23 cellular contexts compared by ENCODE assay signal in the genomic region with DNA sequence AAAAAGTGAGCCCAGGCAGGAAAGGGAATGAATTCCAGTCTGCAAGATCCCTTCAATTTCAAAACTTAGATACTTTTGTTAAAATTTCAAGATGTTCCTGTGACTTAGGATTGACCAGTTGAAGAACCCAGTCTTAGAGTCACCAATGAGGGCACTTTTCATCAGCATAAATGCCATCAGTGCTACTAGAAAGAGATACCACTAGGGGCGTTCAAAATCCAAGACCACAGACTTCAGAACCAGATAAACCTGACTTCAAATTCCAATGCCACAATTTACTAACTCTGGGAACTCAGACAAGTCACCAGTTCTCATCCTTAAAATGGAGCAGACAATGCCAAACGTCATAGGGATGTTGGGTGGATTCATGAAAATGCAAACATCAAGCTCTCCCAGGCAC.
DNase-seq lines count a peak whose midpoint lies in the region; ATAC-seq and TF ChIP-seq lines count a peak whose summit lies in the region.
"Had no signal": no experiment of that assay in that cellular context is flagged by ENCODE, and none has a peak within 500 bp of the region (broad histone marks: within the 10 kb centered on the region; RNA-seq: fewer than 3 reads in every experiment).

No MANE protein-coding gene starts in this region.

- H3K14ac ChIP-seq in H9 (ENCODE audit: insufficient read depth, low read length): no peak overlapping the region

- no peak overlapping the region for H2BK120ac ChIP-seq in H9 (ENCODE audit: low read depth, low read length, poor library complexity, severe bottlenecking)

- H3K36me3 Mint-ChIP-seq in H9 (ENCODE audit: insufficient read depth in 1 of 3, low read depth in 3 of 3) (peaks cover 0 to 4% (median 0%) of the 10 kb centered on the region in 3 experiments; a peak in 2 of 7 replicates), mesothelial cell of epicardium (no peaks in the 10 kb centered on the region)
- no peaks in the 10 kb centered on the region for H3K36me3 Mint-ChIP-seq in activated CD4-positive, alpha-beta T cell treated with anti-CD3 and anti-CD28 coated beads for 36 hours (ENCODE audit: low read depth)
- H3K36me3 Mint-ChIP-seq: CD8-positive, alpha-beta T cell; IgD-negative memory B cell had no signal

- no peak overlapping the region for H3K4me3 Mint-ChIP-seq in H9
- no peak overlapping the region for H3K4me3 Mint-ChIP-seq in mesothelial cell of epicardium
- H3K4me3 Mint-ChIP-seq in activated CD4-positive, alpha-beta T cell treated with anti-CD3 and anti-CD28 coated beads for 36 hours: no peak overlapping the region
- H3K4me3 Mint-ChIP-seq: CD8-positive, alpha-beta T cell; IgD-negative memory B cell had no signal

- no peak overlapping the region for H4K8ac ChIP-seq in H9 (replicated peaks; ENCODE audit: insufficient read length, low read depth, low read length)

- H3K27me3 Mint-ChIP-seq in H9 (ENCODE audit: low read depth): peaks cover 4% of the 10 kb centered on the region
- peaks cover 32% of the 10 kb centered on the region for H3K27me3 Mint-ChIP-seq in mesothelial cell of epicardium (ENCODE audit: low read depth)
- no peaks in the 10 kb centered on the region for H3K27me3 Mint-ChIP-seq in activated CD4-positive, alpha-beta T cell treated with anti-CD3 and anti-CD28 coated beads for 36 hours

- H3K27ac ChIP-seq in C4-2B (no peak overlapping the region), H9 (ENCODE audit: insufficient read length, low read depth, low read length) (no peak overlapping the region), OCI-LY7 (ENCODE audit: low read depth, low read length, poor library complexity, severe bottlenecking) (no peak overlapping the region), right cardiac atrium (ENCODE audit: low read length) (no peak overlapping the region)
- H3K27ac ChIP-seq: BLaER1, HL-60, Peyer's patch had no signal

- H3K27me3 ChIP-seq in H9 (ENCODE audit: insufficient read depth, low read length): no peaks in the 10 kb centered on the region
- H3K27me3 ChIP-seq in right cardiac atrium (ENCODE audit: control insufficient read depth, insufficient read depth): no peaks in the 10 kb centered on the region
- H3K27me3 ChIP-seq: BLaER1, MG63, Peyer's patch had no signal

- intact Hi-C loops in OCI-LY7 (cut with micrococcal nuclease; ENCODE audit: unreplicated experiment): no loop called here
- intact Hi-C loops in right cardiac atrium (cut with DNase I): no loop called here
- intact Hi-C loops in activated CD4-positive, alpha-beta T cell treated with anti-CD3 and anti-CD28 coated beads for 36 hours (cut with DNase I, micrococcal nuclease): no loop called here

- H2BK20ac ChIP-seq in H9 (ENCODE audit: low read depth, low read length, poor library complexity, severe bottlenecking): no peak overlapping the region

- BruUV-seq in OCI-LY7 (replicated peaks; lab: Mats Ljungman, UMichigan): no TSS peak

- H3K56ac ChIP-seq in H9 (ENCODE audit: insufficient read length, low read depth, low read length): no peak overlapping the region

- CTCF ChIA-PET in OCI-LY7 (lab: Charles Lee; ENCODE audit: unreplicated experiment): no interaction called here
- CTCF ChIA-PET in activated CD4-positive, alpha-beta T cell treated with anti-CD3 and anti-CD28 coated beads for 36 hours (lab: Charles Lee): no interaction called here

- no peaks in the 10 kb centered on the region for H3K9me2 ChIP-seq in OCI-LY7 (ENCODE audit: insufficient read depth, low read length)

- H3K36me3 ChIP-seq in OCI-LY7 (ENCODE audit: insufficient read depth, low read length): no peaks in the 10 kb centered on the region
- H3K36me3 ChIP-seq: BLaER1, MG63, Peyer's patch had no signal

- no peak overlapping the region for H3T11ph ChIP-seq in H9 (ENCODE audit: low read length)

- H3K4me1 Mint-ChIP-seq in H9: peaks cover 3% of the 10 kb centered on the region in 2 experiments
- no peaks in the 10 kb centered on the region for H3K4me1 Mint-ChIP-seq in mesothelial cell of epicardium
- no peaks in the 10 kb centered on the region for H3K4me1 Mint-ChIP-seq in activated CD4-positive, alpha-beta T cell treated with anti-CD3 and anti-CD28 coated beads for 36 hours
- H3K4me1 Mint-ChIP-seq: IgD-negative memory B cell had no signal

- no peaks in the 10 kb centered on the region for H3K23me2 ChIP-seq in H9 (ENCODE audit: insufficient read length, low read depth, low read length, poor library complexity, severe bottlenecking)

- no peak overlapping the region for H2BK15ac ChIP-seq in H9 (ENCODE audit: low read depth, low read length)

- no peak overlapping the region for H4K5ac ChIP-seq in H9 (ENCODE audit: insufficient read length, low read depth, low read length)

- H3K27ac Mint-ChIP-seq in H9: no peak overlapping the region
- no peak overlapping the region for H3K27ac Mint-ChIP-seq in mesothelial cell of epicardium
- H3K27ac Mint-ChIP-seq in activated CD4-positive, alpha-beta T cell treated with anti-CD3 and anti-CD28 coated beads for 36 hours: no peak overlapping the region
- H3K27ac Mint-ChIP-seq: CD8-positive, alpha-beta T cell; IgD-negative memory B cell had no signal

- H3K4me2 ChIP-seq in H9 (ENCODE audit: insufficient read depth, insufficient read length, low read length) (no peak overlapping the region), OCI-LY7 (ENCODE audit: low read length) (no peak overlapping the region)
- H3K4me2 ChIP-seq: BLaER1 had no signal

- H3K4me3 ChIP-seq in OCI-LY7 (ENCODE audit: low read depth, low read length, poor library complexity, severe bottlenecking) (no peak overlapping the region), right cardiac atrium (ENCODE audit: low read length) (no peak overlapping the region)
- H3K4me3 ChIP-seq: BLaER1, MG63, Peyer's patch had no signal

- DNase-seq in H9: no peak
- DNase-seq in OCI-LY7 (ENCODE audit: low spot score): no peak
- DNase-seq in mesothelial cell of epicardium (ENCODE audit: low spot score in 2 of 2, unreplicated experiment in 2 of 2): no peak
- no peak for DNase-seq in right cardiac atrium
- no peak for DNase-seq in activated CD4-positive, alpha-beta T cell treated with anti-CD3 and anti-CD28 coated beads for 36 hours
- DNase-seq in midbrain (lab: John Stamatoyannopoulos, UW): no peak
- DNase-seq: CD8-positive, alpha-beta T cell; DMS53; EL; H7; Karpas-422; MG63; NCI-H1105; NCI-H2081; NCI-H510A treated with DMSO at 0.1 percent for 48 hours; NCI-H82; Peyer's patch; Right ventricle myocardium superior had no signal

- no peak overlapping the region for H2BK12ac ChIP-seq in H9 (ENCODE audit: insufficient read length, low read depth, low read length)

- H3K18ac ChIP-seq in H9 (ENCODE audit: insufficient read length, low read depth, low read length): no peak overlapping the region

- no peak overlapping the region for H2AFZ ChIP-seq in H9 (ENCODE audit: low read length)
- no peak overlapping the region for H2AFZ ChIP-seq in OCI-LY7 (ENCODE audit: low read length)

- no peak overlapping the region for H2AK5ac ChIP-seq in H9 (ENCODE audit: insufficient read length, low read length)

- POLR2A ChIA-PET in OCI-LY7 (lab: Charles Lee): interaction anchor here (0.6 kb wide), 1 partner anchor 42 kb away, joined by 3 read pairs; no protein-coding TSS in a partner anchor
- POLR2A ChIA-PET in activated CD4-positive, alpha-beta T cell treated with anti-CD3 and anti-CD28 coated beads for 36 hours (lab: Charles Lee): no interaction called here

- H3K9me3 ChIP-seq in H9 (ENCODE audit: control insufficient read depth, low read depth, low read length) (no peaks in the 10 kb centered on the region), OCI-LY7 (ENCODE audit: low read length) (no peaks in the 10 kb centered on the region), right cardiac atrium (ENCODE audit: control insufficient read depth, low read length) (no peaks in the 10 kb centered on the region)
- H3K9me3 ChIP-seq: BLaER1, MG63, Peyer's patch had no signal

- H2BK5ac ChIP-seq in H9 (ENCODE audit: insufficient read length, low read length): no peak overlapping the region

- H3K79me2 ChIP-seq in H9 (ENCODE audit: insufficient read depth, low read length) (no peaks in the 10 kb centered on the region), OCI-LY7 (ENCODE audit: insufficient read depth, low read depth, low read length) (no peaks in the 10 kb centered on the region)

- no CpG with 5 or more reads among the region's 2 CpGs for WGBS in H9 (ENCODE audit: extremely low coverage, insufficient read length, low lambda C conversion rate)
- WGBS in right cardiac atrium: 77% methylated on average over 2 of the region's 2 CpGs

- TF ChIP-seq CTCF in C4-2B (conservative IDR thresholded peaks at IDR 0.05) (peak; percentile 27), H9 (conservative IDR thresholded peaks at IDR 0.05) (peak; percentile 34; the same call in 2 of the 3 replicates), OCI-LY7 (conservative IDR thresholded peaks at IDR 0.05; ENCODE audit: low read length) (peak; percentile 48), mesothelial cell of epicardium (IDR thresholded peaks at IDR 0.05; ENCODE audit: unreplicated experiment) (peak; percentile 13)

- H4K91ac ChIP-seq in H9 (ENCODE audit: insufficient read length, low read depth, low read length): no peak overlapping the region

- H3K4ac ChIP-seq in H9 (ENCODE audit: low read depth, low read length): no peak overlapping the region

- ATAC-seq in GM19328 (IDR thresholded peaks at IDR 0.05; ENCODE audit: unreplicated experiment) (no peak), right cardiac atrium (no peak)
- no peak for ATAC-seq in activated CD4-positive, alpha-beta T cell treated with anti-CD3 and anti-CD28 coated beads for 36 hours
- ATAC-seq: CD8-positive, alpha-beta T cell had no signal

- no peak overlapping the region for H3K9ac ChIP-seq in H9 (ENCODE audit: extremely low read depth, insufficient read length, low read length)
- H3K9ac ChIP-seq: BLaER1 had no signal

- no peaks in the 10 kb centered on the region for H3K79me1 ChIP-seq in H9 (ENCODE audit: insufficient read depth, low read depth, low read length, poor library complexity, severe bottlenecking)

- no peak overlapping the region for H3K23ac ChIP-seq in H9 (ENCODE audit: insufficient read length, low read depth, low read length)

- no peaks in the 10 kb centered on the region for H3K4me1 ChIP-seq in H9 (ENCODE audit: insufficient read depth, low read length)
- no peaks in the 10 kb centered on the region for H3K4me1 ChIP-seq in OCI-LY7 (ENCODE audit: insufficient read depth, low read length, poor library complexity, severe bottlenecking)
- no peaks in the 10 kb centered on the region for H3K4me1 ChIP-seq in right cardiac atrium (ENCODE audit: control insufficient read depth, insufficient read depth, low read length)
- H3K4me1 ChIP-seq: BLaER1, Peyer's patch had no signal

- no peaks in the 10 kb centered on the region for H4K20me1 ChIP-seq in H9 (ENCODE audit: control insufficient read depth, insufficient read depth, insufficient read length)
- H4K20me1 ChIP-seq in OCI-LY7 (ENCODE audit: insufficient read depth, low read length): no peaks in the 10 kb centered on the region
- H4K20me1 ChIP-seq: BLaER1 had no signal

- H3K9me3 Mint-ChIP-seq in H9 (peaks cover 3 to 4% of the 10 kb centered on the region in 2 experiments; a peak in 4 of 5 replicates), mesothelial cell of epicardium (no peaks in the 10 kb centered on the region)
- no peaks in the 10 kb centered on the region for H3K9me3 Mint-ChIP-seq in activated CD4-positive, alpha-beta T cell treated with anti-CD3 and anti-CD28 coated beads for 36 hours (ENCODE audit: low read depth)
- H3K9me3 Mint-ChIP-seq: CD8-positive, alpha-beta T cell had no signal
